In genomic region chr15:59437777-59438574, GRCh38 we compare ENCODE assay signal across 8 cellular contexts. TPM values are rescaled to one million over a fixed set of nuclear protein-coding genes. Genes with fewer than 3 reads are reported as not detected.
DNase-seq lines count a peak whose midpoint lies in the region; ATAC-seq and TF ChIP-seq lines count a peak whose summit lies in the region.

TSS of gene FAM81A (plus strand) at chr15:59438186. CDS start at chr15:59458627, 20,441 bp downstream.

- H3K4me3 Mint-ChIP-seq in stimulated activated naive CD8-positive, alpha-beta T cell treated with anti-CD3 and anti-CD28 coated beads, Interleukin-15, Interleukin-2, amounts not matched to agents 100 ng/mL and 50 ng/mL, for 24 hours, result peak within 1 kb of the TSS; percentile 79

- H3K27me3 ChIP-seq in mononuclear cell (ENCODE audit: insufficient read depth, low read length), result peaks cover 40% of the 10 kb centered on the region

- no peak for TF ChIP-seq POLR2A in erythroblast (IDR thresholded peaks at IDR 0.05; ENCODE audit: low read length)

- ATAC-seq in GM18858 (IDR thresholded peaks at IDR 0.05; ENCODE audit: unreplicated experiment) (peak; percentile 59), HG03045 (IDR thresholded peaks at IDR 0.05; ENCODE audit: unreplicated experiment) (peak; percentile 75)

- no peaks in the 10 kb centered on the region for H3K9me3 Mint-ChIP-seq in stimulated activated naive CD8-positive, alpha-beta T cell treated with anti-CD3 and anti-CD28 coated beads, Interleukin-15, Interleukin-2, amounts not matched to agents 100 ng/mL and 50 ng/mL, for 24 hours

- H3K4me1 Mint-ChIP-seq in stimulated activated naive CD8-positive, alpha-beta T cell treated with anti-CD3 and anti-CD28 coated beads, Interleukin-15, Interleukin-2, amounts not matched to agents 100 ng/mL and 50 ng/mL, for 24 hours (ENCODE audit: low read depth), result peaks cover 20% of the 10 kb centered on the region

- H3K4me3 ChIP-seq in mononuclear cell (ENCODE audit: low read length), result peak within 1 kb of the TSS; percentile 35

- H3K36me3 Mint-ChIP-seq in stimulated activated naive CD8-positive, alpha-beta T cell treated with anti-CD3 and anti-CD28 coated beads, Interleukin-15, Interleukin-2, amounts not matched to agents 100 ng/mL and 50 ng/mL, for 24 hours (ENCODE audit: low read depth), result no peaks in the 10 kb centered on the region

- H3K9me3 ChIP-seq in mononuclear cell (ENCODE audit: low read depth, low read length), result no peaks in the 10 kb centered on the region

- no peak within 1 kb of the TSS for H3K27ac Mint-ChIP-seq in stimulated activated naive CD8-positive, alpha-beta T cell treated with anti-CD3 and anti-CD28 coated beads, Interleukin-15, Interleukin-2, amounts not matched to agents 100 ng/mL and 50 ng/mL, for 24 hours

- peak; percentile 7 to 23 for DNase-seq in AML-193 (lab: John Stamatoyannopoulos, UW)
- DNase-seq in NCI-H2196 (lab: John Stamatoyannopoulos, UW; ENCODE audit: unreplicated experiment), result peak; percentile 75
- DNase-seq in activated CD8-positive, alpha-beta memory T cell treated with anti-CD3 and anti-CD28 coated beads for 48 hours (ENCODE audit: low read depth in 2 of 3, low spot score in 2 of 3), result peak in 2 of 3 experiments; percentile 14 to 23
- peak; percentile 46 to 50 for DNase-seq in erythroblast (lab: John Stamatoyannopoulos, UW)

- H3K4me1 ChIP-seq in mononuclear cell (ENCODE audit: insufficient read depth, low read length), result peaks cover 17% of the 10 kb centered on the region

- peaks cover 68% of the 10 kb centered on the region for H3K27me3 Mint-ChIP-seq in stimulated activated naive CD8-positive, alpha-beta T cell treated with anti-CD3 and anti-CD28 coated beads, Interleukin-15, Interleukin-2, amounts not matched to agents 100 ng/mL and 50 ng/mL, for 24 hours

RNA-seq across cellular contexts. Expression of gene FAM81A, which starts in this region (rescaled TPM):
- 0.94 TPM for total RNA-seq in mononuclear cell

Comparison
In these comparisons a context has a peak if more than half of its experiments do, and no peak if none do; other contexts are left out.
1. Peak in every context shown above with its lines: DNase-seq, ATAC-seq and H3K4me3 ChIP-seq.
2. DNase-seq: peak in every context shown above with its lines; median percentile 75 in NCI-H2196; 48 in erythroblast; 18 in activated CD8-positive, alpha-beta memory T cell treated with anti-CD3 and anti-CD28 coated beads for 48 hours; 15 in AML-193.